10 cellular contexts compared by ENCODE assay signal in the genomic region with DNA sequence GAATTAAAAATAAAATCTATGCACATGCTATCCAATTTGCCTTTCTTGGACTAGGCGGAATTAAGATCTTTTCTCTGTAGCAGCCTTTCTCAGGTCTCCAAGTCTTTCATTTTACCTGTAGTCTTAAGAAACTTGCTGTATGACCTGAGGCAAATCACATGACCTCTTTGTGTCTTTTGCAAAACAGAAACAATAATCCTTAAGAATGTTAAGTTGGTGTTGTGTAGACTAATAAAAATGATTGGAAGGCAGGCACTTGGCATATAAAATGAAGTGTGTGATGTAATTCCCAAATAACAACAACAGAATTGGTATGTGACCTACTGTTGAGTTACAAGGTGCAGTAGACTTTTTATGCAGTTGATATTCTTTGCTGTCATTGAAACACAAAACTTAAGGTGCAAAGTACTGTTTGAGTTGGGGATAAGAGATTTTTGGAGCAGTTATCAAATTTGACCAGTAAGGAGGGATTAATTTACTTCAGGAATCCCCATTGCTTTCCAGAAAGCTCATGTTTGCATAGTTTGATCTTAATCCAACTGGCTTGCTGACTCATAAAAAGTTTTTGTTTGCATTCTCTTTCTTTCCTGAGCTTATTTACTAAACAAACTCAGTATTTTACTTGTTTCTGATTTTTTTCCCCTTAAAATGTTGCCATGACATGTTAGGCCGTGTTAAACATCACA. TPM values are rescaled to one million over a fixed set of nuclear protein-coding genes. Genes with fewer than 3 reads are reported as not detected.
A peak's percentile ranks its signal among the peaks of the same experiment; 100 is the strongest.
DNase-seq lines count a peak whose midpoint lies in the region; ATAC-seq and TF ChIP-seq lines count a peak whose summit lies in the region.
"Had no signal": no experiment of that assay in that cellular context is flagged by ENCODE, and none has a peak within 500 bp of the region (broad histone marks: within the 10 kb centered on the region; RNA-seq: fewer than 3 reads in every experiment).

No MANE protein-coding gene starts in this region.

- H3K4me3 ChIP-seq in tibial artery = no peak overlapping the region

- H3K27me3 ChIP-seq in tibial artery = no peaks in the 10 kb centered on the region

- peaks cover 64% of the 10 kb centered on the region for H3K36me3 Mint-ChIP-seq in activated CD8-positive, alpha-beta memory T cell treated with anti-CD3 and anti-CD28 coated beads, Interleukin-2, amount 10 ng/mL, durations not matched to agents 7 days and 5 days
- H3K36me3 Mint-ChIP-seq in activated T-helper 17 cell treated with anti-CD3 and anti-CD28 coated beads, Interleukin-2, amount 50 U/mL, for 72 hours (ENCODE audit: low read depth) = peaks cover 96% of the 10 kb centered on the region
- peaks cover 16% of the 10 kb centered on the region for H3K36me3 Mint-ChIP-seq in mesothelial cell of epicardium

- H3K36me3 ChIP-seq in tibial artery = peaks cover 4 to 10% (median 9%) of the 10 kb centered on the region in 3 donors

- CTCF ChIA-PET in activated CD8-positive, alpha-beta memory T cell treated with anti-CD3 and anti-CD28 coated beads, Interleukin-2, amount 10 ng/mL, durations not matched to agents 7 days and 5 days (lab: Charles Lee) = interaction anchor here (0.6 to 4.2 kb wide), 2 partner anchors 9 to 64 kb away, joined by 3 to 16 read pairs; no protein-coding TSS in a partner anchor

- H3K4me3 Mint-ChIP-seq in activated CD8-positive, alpha-beta memory T cell treated with anti-CD3 and anti-CD28 coated beads, Interleukin-2, amount 10 ng/mL, durations not matched to agents 7 days and 5 days = no peak overlapping the region
- H3K4me3 Mint-ChIP-seq in activated T-helper 17 cell treated with anti-CD3 and anti-CD28 coated beads, Interleukin-2, amount 50 U/mL, for 72 hours = peak overlapping the region; percentile 2
- H3K4me3 Mint-ChIP-seq in mesothelial cell of epicardium = no peak overlapping the region
- H3K4me3 Mint-ChIP-seq: neural crest cell had no signal

- no peaks in the 10 kb centered on the region for H3K9me3 ChIP-seq in tibial artery

- H3K27ac ChIP-seq in tibial artery = peak overlapping the region; percentile 48 to 76
- H3K27ac ChIP-seq: KMS-11 had no signal

- peak overlapping the region; percentile 30 for H3K27ac Mint-ChIP-seq in activated CD8-positive, alpha-beta memory T cell treated with anti-CD3 and anti-CD28 coated beads, Interleukin-2, amount 10 ng/mL, durations not matched to agents 7 days and 5 days
- H3K27ac Mint-ChIP-seq in activated T-helper 17 cell treated with anti-CD3 and anti-CD28 coated beads, Interleukin-2, amount 50 U/mL, for 72 hours = peak overlapping the region; percentile 78
- H3K27ac Mint-ChIP-seq in mesothelial cell of epicardium = peak overlapping the region; percentile 81

- peaks cover 0 to 96% (median 79%) of the 10 kb centered on the region in 4 donors for H3K4me1 ChIP-seq in tibial artery

- TF ChIP-seq CTCF in mesothelial cell of epicardium (IDR thresholded peaks at IDR 0.05; ENCODE audit: unreplicated experiment) = no peak
- TF ChIP-seq CTCF in tibial artery (IDR thresholded peaks at IDR 0.05) = no peak

- intact Hi-C loops in tibial artery (cut with DNase I; ENCODE audit: low total_unique reads) = loop anchor here (10.0 kb wide), 1 partner anchor 48 kb away; the partner anchor contains the start of gene SUSD6

- ATAC-seq in activated CD8-positive, alpha-beta memory T cell treated with anti-CD3 and anti-CD28 coated beads, Interleukin-2, amount 10 ng/mL, durations not matched to agents 7 days and 5 days = no peak
- no peak for ATAC-seq in activated T-helper 17 cell treated with anti-CD3 and anti-CD28 coated beads, Interleukin-2, amount 50 U/mL, for 72 hours (replicated peaks)

- H3K9me3 Mint-ChIP-seq in activated CD8-positive, alpha-beta memory T cell treated with anti-CD3 and anti-CD28 coated beads, Interleukin-2, amount 10 ng/mL, durations not matched to agents 7 days and 5 days (ENCODE audit: low read depth) = no peaks in the 10 kb centered on the region
- no peaks in the 10 kb centered on the region for H3K9me3 Mint-ChIP-seq in activated T-helper 17 cell treated with anti-CD3 and anti-CD28 coated beads, Interleukin-2, amount 50 U/mL, for 72 hours
- H3K9me3 Mint-ChIP-seq in mesothelial cell of epicardium = no peaks in the 10 kb centered on the region
- H3K9me3 Mint-ChIP-seq: neural crest cell had no signal

- no peak for DNase-seq in activated CD8-positive, alpha-beta memory T cell treated with anti-CD3 and anti-CD28 coated beads, Interleukin-2, amount 10 ng/mL, durations not matched to agents 7 days and 5 days
- no peak for DNase-seq in activated CD8-positive, alpha-beta memory T cell treated with anti-CD3 and anti-CD28 coated beads, Interleukin-2, amount 50 U/mL, for 48 hours
- DNase-seq in mesothelial cell of epicardium (ENCODE audit: low spot score in 2 of 2, unreplicated experiment in 2 of 2) (no peak), tibial artery (no peak), HPDE6-E6E7 (ENCODE audit: extremely low spot score) (no peak)
- no peak for DNase-seq in NK-92 treated with Interleukin-12 subunit alpha and Interleukin-12 subunit beta, amount 100 ng/mL, for 24 hours (lab: John Stamatoyannopoulos, UW)
- no peak for DNase-seq in activated CD8-positive, alpha-beta memory T cell treated with anti-CD3 and anti-CD28 coated beads, Interleukin-2, amount 50 U/mL, for 4 hours

- H3K27me3 Mint-ChIP-seq in activated CD8-positive, alpha-beta memory T cell treated with anti-CD3 and anti-CD28 coated beads, Interleukin-2, amount 10 ng/mL, durations not matched to agents 7 days and 5 days = no peaks in the 10 kb centered on the region
- H3K27me3 Mint-ChIP-seq in activated T-helper 17 cell treated with anti-CD3 and anti-CD28 coated beads, Interleukin-2, amount 50 U/mL, for 72 hours = no peaks in the 10 kb centered on the region
- H3K27me3 Mint-ChIP-seq in mesothelial cell of epicardium (ENCODE audit: low read depth) = no peaks in the 10 kb centered on the region

- peaks cover 93% of the 10 kb centered on the region for H3K4me1 Mint-ChIP-seq in activated CD8-positive, alpha-beta memory T cell treated with anti-CD3 and anti-CD28 coated beads, Interleukin-2, amount 10 ng/mL, durations not matched to agents 7 days and 5 days
- H3K4me1 Mint-ChIP-seq in activated T-helper 17 cell treated with anti-CD3 and anti-CD28 coated beads, Interleukin-2, amount 50 U/mL, for 72 hours = peaks cover 76% of the 10 kb centered on the region
- peaks cover 74% of the 10 kb centered on the region for H3K4me1 Mint-ChIP-seq in mesothelial cell of epicardium

RNA-seq across cellular contexts. Expression of gene SUSD6, which starts 51.4 kb away (rescaled TPM):
- total RNA-seq in activated CD8-positive, alpha-beta memory T cell treated with anti-CD3 and anti-CD28 coated beads, Interleukin-2, amount 10 ng/mL, durations not matched to agents 7 days and 5 days = 10 to 100 TPM; 62.9 to 66.4 TPM
- 10 to 100 TPM; 76.9 to 96.4 TPM for total RNA-seq in activated T-helper 17 cell treated with anti-CD3 and anti-CD28 coated beads, Interleukin-2, amount 50 U/mL, for 72 hours
- 34.7 to 37.3 TPM (median 35.3 TPM) in 3 replicates for total RNA-seq in mesothelial cell of epicardium

Comparison
In these comparisons a context has a peak if more than half of its experiments do, and no peak if none do; other contexts are left out.
1. H3K27ac Mint-ChIP-seq: peak in every context shown above with its lines; median percentile 81 in mesothelial cell of epicardium; 78 in activated T-helper 17 cell treated with anti-CD3 and anti-CD28 coated beads, Interleukin-2, amount 50 U/mL, for 72 hours; 30 in activated CD8-positive, alpha-beta memory T cell treated with anti-CD3 and anti-CD28 coated beads, Interleukin-2, amount 10 ng/mL, durations not matched to agents 7 days and 5 days.